ENCODE assay signal across 1 cellular context in genomic region chr10:132065491-132066105, GRCh38.
TF ChIP-seq lines count a peak whose summit lies in the region.

TSS of gene JAKMIP3 (plus strand) at chr10:132065946. CDS start at chr10:132104809, 38,863 bp downstream.

TF ChIP-seq in K562, 482 proteins besides CTCF, POLR2A, EP300 and RAD21 (continued from another document):
- TF ChIP-seq SREBF1 (IDR thresholded peaks at IDR 0.05; ENCODE audit: borderline replicate concordance, low read depth, low read length) (no peak), DNMT1 (IDR thresholded peaks at IDR 0.05) (no peak), HNRNPLL (IDR thresholded peaks at IDR 0.05; ENCODE audit: low read depth, low read length, poor library complexity, severe bottlenecking) (peak; percentile 86), BACH1 (tag; IDR thresholded peaks at IDR 0.05) (peak; percentile 81), POLR2AphosphoS2 (IDR thresholded peaks at IDR 0.05; ENCODE audit: low read length) (no peak), ZSCAN32 (CRISPR knock-in tag; IDR thresholded peaks at IDR 0.05) (no peak), CREB3L1 (IDR thresholded peaks at IDR 0.05; ENCODE audit: borderline replicate concordance, low read depth) (no peak), HSF4 (CRISPR knock-in tag; IDR thresholded peaks at IDR 0.05; ENCODE audit: borderline replicate concordance) (no peak), ZBTB7A (IDR thresholded peaks at IDR 0.05; ENCODE audit: borderline replicate concordance, control insufficient read depth, low read depth, low read length) (no peak), MAFK (IDR thresholded peaks at IDR 0.05; ENCODE audit: low read length) (peak; percentile 50; the same call in 1 of the 2 replicates), ZNF511 (CRISPR knock-in tag; IDR thresholded peaks at IDR 0.05) (no peak), HMG20A (CRISPR knock-in tag; conservative IDR thresholded peaks at IDR 0.05) (no peak), TGIF2 (CRISPR knock-in tag; IDR thresholded peaks at IDR 0.05) (no peak), NRF1 (conservative IDR thresholded peaks at IDR 0.05 in 1 of 2, IDR thresholded peaks at IDR 0.05 in 1 of 2) (peak; percentile 56 to 62; a peak in 3 of 4 replicates), ZNF274 (IDR thresholded peaks at IDR 0.05; ENCODE audit: borderline replicate concordance, low read depth, low read length) (no peak), HCFC1 (IDR thresholded peaks at IDR 0.05; ENCODE audit: low read depth, low read length) (no peak), CBX2 (IDR thresholded peaks at IDR 0.05; ENCODE audit: insufficient read depth, low read length, poor library complexity, severe bottlenecking) (no peak), ZNF316 (IDR thresholded peaks at IDR 0.05) (peak; percentile 62; the same call in 1 of the 2 replicates), DPF2 (IDR thresholded peaks at IDR 0.05) (no peak), SMARCA4 (IDR thresholded peaks at IDR 0.05) (no peak), ZNF696 (CRISPR knock-in tag; conservative IDR thresholded peaks at IDR 0.05) (no peak), MYNN (IDR thresholded peaks at IDR 0.05) (0 out of 2 replicates have a peak, but pooled peaks have one; percentile 28), MYNN (CRISPR knock-in tag; IDR thresholded peaks at IDR 0.05) (no peak), EHMT2 (IDR thresholded peaks at IDR 0.05) (no peak), BCL6 (CRISPR knock-in tag; IDR thresholded peaks at IDR 0.05) (no peak), ZNF584 (CRISPR knock-in tag; IDR thresholded peaks at IDR 0.05; ENCODE audit: low read depth) (no peak), HDAC6 (IDR thresholded peaks at IDR 0.05; ENCODE audit: low read depth, low read length) (no peak), ATF3 (IDR thresholded peaks at IDR 0.05) (no peak), ATF3 (CRISPR knock-in tag; conservative IDR thresholded peaks at IDR 0.05) (no peak), HEY1 (CRISPR knock-in tag; IDR thresholded peaks at IDR 0.05; ENCODE audit: borderline replicate concordance) (no peak), HLTF (IDR thresholded peaks at IDR 0.05) (no peak), E2F3 (CRISPR knock-in tag; IDR thresholded peaks at IDR 0.05) (no peak), C11orf30 (IDR thresholded peaks at IDR 0.05; ENCODE audit: low read depth) (peak; percentile 73), THRAP3 (IDR thresholded peaks at IDR 0.05; ENCODE audit: borderline replicate concordance) (no peak), SUPT5H (IDR thresholded peaks at IDR 0.05) (no peak), ZKSCAN1 (IDR thresholded peaks at IDR 0.05; ENCODE audit: low read depth, low read length) (no peak), FOXM1 (IDR thresholded peaks at IDR 0.05; ENCODE audit: low read depth) (no peak), FOXM1 (CRISPR knock-in tag; IDR thresholded peaks at IDR 0.05; ENCODE audit: low read depth) (no peak), RBFOX2 (IDR thresholded peaks at IDR 0.05; ENCODE audit: low read depth, low read length) (peak; percentile 10; the same call in 1 of the 2 replicates), CEBPG (CRISPR knock-in tag; IDR thresholded peaks at IDR 0.05) (no peak), CEBPG (tag; conservative IDR thresholded peaks at IDR 0.05 in 1 of 2, IDR thresholded peaks at IDR 0.05 in 1 of 2) (no peak), NUFIP1 (IDR thresholded peaks at IDR 0.05; ENCODE audit: partially characterized antibody) (no peak), ZZZ3 (IDR thresholded peaks at IDR 0.05) (no peak), CXXC5 (CRISPR knock-in tag; IDR thresholded peaks at IDR 0.05) (no peak), HBP1 (CRISPR knock-in tag; IDR thresholded peaks at IDR 0.05) (no peak), SRSF7 (optimal IDR thresholded peaks at IDR 0.05; ENCODE audit: low read depth, low read length) (no peak), ZNF717 (CRISPR knock-in tag; IDR thresholded peaks at IDR 0.05) (no peak), JUNB (CRISPR knock-in tag; conservative IDR thresholded peaks at IDR 0.05) (no peak), ZNF699 (CRISPR knock-in tag; IDR thresholded peaks at IDR 0.05; ENCODE audit: insufficient replicate concordance) (no peak), NCOA6 (IDR thresholded peaks at IDR 0.05) (no peak), SNRNP70 (optimal IDR thresholded peaks at IDR 0.05; ENCODE audit: low read depth, low read length) (no peak), NFE2L1 (tag; IDR thresholded peaks at IDR 0.05; ENCODE audit: borderline replicate concordance, low read depth) (0 out of 2 replicates have a peak, but pooled peaks have one; percentile 6), CCAR2 (IDR thresholded peaks at IDR 0.05; ENCODE audit: low read depth, low read length) (no peak)
- TF ChIP-seq, protein P1, sequence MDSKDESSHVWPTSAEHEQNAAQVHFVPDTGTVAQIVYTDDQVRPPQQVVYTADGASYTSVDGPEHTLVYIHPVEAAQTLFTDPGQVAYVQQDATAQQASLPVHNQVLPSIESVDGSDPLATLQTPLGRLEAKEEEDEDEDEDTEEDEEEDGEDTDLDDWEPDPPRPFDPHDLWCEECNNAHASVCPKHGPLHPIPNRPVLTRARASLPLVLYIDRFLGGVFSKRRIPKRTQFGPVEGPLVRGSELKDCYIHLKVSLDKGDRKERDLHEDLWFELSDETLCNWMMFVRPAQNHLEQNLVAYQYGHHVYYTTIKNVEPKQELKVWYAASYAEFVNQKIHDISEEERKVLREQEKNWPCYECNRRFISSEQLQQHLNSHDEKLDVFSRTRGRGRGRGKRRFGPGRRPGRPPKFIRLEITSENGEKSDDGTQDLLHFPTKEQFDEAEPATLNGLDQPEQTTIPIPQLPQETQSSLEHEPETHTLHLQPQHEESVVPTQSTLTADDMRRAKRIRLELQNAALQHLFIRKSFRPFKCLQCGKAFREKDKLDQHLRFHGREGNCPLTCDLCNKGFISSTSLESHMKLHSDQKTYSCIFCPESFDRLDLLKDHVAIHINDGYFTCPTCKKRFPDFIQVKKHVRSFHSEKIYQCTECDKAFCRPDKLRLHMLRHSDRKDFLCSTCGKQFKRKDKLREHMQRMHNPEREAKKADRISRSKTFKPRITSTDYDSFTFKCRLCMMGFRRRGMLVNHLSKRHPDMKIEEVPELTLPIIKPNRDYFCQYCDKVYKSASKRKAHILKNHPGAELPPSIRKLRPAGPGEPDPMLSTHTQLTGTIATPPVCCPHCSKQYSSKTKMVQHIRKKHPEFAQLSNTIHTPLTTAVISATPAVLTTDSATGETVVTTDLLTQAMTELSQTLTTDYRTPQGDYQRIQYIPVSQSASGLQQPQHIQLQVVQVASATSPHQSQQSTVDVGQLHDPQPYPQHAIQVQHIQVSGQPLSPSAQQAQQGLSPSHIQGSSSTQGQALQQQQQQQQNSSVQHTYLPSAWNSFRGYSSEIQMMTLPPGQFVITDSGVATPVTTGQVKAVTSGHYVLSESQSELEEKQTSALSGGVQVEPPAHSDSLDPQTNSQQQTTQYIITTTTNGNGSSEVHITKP (IDR thresholded peaks at IDR 0.05; ENCODE audit: partially characterized antibody), result peak; percentile 53
- TF ChIP-seq, protein P2, sequence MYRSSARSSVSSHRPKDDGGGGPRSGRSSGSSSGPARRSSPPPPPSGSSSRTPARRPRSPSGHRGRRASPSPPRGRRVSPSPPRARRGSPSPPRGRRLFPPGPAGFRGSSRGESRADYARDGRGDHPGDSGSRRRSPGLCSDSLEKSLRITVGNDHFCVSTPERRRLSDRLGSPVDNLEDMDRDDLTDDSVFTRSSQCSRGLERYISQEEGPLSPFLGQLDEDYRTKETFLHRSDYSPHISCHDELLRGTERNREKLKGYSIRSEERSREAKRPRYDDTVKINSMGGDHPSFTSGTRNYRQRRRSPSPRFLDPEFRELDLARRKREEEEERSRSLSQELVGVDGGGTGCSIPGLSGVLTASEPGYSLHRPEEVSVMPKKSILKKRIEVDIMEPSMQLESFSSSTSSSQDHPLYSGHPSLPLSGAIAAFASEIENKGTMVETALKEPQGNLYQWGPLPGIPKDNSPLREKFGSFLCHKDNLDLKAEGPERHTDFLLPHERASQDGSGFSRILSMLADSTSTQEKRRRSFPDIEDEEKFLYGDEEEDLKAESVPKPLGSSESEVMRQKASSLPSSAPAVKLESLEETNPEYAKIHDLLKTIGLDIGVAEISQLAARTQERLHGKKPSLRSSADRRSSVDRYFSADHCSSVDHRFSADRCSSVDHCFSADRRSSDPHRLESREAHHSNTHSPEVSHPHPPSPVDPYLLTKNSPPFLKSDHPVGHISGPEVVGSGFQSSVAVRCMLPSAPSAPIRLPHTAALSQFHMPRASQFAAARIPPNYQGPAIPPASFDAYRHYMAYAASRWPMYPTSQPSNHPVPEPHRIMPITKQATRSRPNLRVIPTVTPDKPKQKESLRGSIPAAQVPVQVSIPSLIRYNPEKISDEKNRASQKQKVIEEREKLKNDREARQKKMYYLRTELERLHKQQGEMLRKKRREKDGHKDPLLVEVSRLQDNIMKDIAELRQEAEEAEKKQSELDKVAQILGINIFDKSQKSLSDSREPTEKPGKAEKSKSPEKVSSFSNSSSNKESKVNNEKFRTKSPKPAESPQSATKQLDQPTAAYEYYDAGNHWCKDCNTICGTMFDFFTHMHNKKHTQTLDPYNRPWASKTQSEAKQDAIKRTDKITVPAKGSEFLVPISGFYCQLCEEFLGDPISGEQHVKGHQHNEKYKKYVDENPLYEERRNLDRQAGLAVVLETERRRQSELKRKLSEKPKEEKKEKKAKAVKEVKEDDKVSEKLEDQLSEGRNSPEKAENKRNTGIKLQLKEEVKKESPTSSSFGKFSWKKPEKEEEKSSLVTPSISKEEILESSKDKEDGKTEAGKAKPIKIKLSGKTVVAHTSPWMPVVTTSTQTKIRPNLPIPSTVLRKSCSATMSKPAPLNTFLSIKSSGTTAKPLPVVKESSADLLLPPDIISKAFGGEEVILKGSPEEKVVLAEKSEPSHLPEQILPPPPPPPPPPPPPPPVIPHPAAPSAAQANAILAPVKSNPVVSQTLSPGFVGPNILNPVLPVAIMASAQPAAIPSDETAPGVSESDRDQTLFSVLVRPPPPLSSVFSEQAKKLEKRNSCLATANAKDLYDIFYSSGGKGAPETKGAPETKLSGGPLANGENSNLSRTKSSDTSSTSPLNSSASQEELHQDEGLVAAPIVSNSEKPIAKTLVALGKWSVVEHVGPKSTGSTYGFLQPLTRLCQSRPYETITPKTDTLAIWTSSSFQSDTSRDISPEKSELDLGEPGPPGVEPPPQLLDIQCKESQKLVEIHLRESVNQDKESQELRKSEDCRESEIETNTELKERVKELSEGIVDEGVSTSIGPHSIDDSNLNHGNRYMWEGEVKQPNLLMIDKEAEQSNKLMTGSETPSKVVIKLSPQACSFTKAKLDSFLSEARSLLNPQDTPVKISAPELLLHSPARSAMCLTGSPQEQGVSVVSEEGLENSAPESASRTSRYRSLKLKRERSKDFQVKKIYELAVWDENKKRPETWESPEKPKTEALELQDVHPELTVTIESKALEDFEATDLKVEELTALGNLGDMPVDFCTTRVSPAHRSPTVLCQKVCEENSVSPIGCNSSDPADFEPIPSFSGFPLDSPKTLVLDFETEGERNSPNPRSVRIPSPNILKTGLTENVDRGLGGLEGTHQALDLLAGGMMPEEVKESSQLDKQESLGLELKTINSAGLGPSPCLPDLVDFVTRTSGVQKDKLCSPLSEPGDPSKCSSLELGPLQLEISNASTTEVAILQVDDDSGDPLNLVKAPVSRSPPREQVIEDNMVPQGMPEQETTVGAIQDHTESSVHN (IDR thresholded peaks at IDR 0.05; ENCODE audit: borderline replicate concordance in 1 of 2, low read depth in 1 of 2), result no peak
